ENCODE assay signal across 9 cellular contexts in the genomic region with DNA sequence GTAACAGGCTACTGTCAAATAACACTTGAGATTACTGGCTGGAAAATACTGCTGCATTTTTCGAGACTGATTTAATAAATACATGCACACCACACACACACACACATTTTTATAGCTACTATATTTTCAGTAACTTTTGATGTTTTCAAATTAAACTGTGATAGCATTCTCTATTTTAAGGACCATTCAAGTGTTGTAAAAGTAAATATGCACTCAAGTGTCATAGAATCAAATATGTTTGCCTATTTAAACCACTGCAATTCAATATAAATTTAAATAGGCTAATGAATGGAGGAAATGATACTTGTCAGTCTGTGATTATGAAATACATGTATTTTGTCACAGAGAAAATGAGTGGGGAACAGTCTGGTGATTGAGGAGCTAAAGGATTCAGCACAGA.
"Had no signal": no experiment of that assay in that cellular context is flagged by ENCODE, and none has a peak within 500 bp of the region (broad histone marks: within the 10 kb centered on the region; RNA-seq: fewer than 3 reads in every experiment).

No MANE protein-coding gene starts in this region.

- ATAC-seq: GM23338, HCT116 had no signal

- H3K27ac ChIP-seq: GM23248 had no signal

- H3K36me3 ChIP-seq: HAP-1 had no signal

- H3K4me2 ChIP-seq: GM23338 had no signal

- H3K4me1 ChIP-seq: HAP-1 had no signal

- H3K9me3 ChIP-seq: HAP-1 had no signal

- DNase-seq: GM23248, GOT3, H7, H9, HCEC 1CT, HFFc6 had no signal

- H2AFZ ChIP-seq: GM23248, GM23338 had no signal

- H3K4me3 ChIP-seq: GM23248, GM23338, HAP-1 had no signal

- H3K9ac ChIP-seq: GM23248 had no signal
